In genomic region chr12:19775241-19775640, GRCh38 we compare ENCODE assay signal across 31 cellular contexts.
"Had no signal": no experiment of that assay in that cellular context is flagged by ENCODE, and none has a peak within 500 bp of the region (broad histone marks: within the 10 kb centered on the region; RNA-seq: fewer than 3 reads in every experiment).

No MANE protein-coding gene starts in this region.

- H3K4me3 ChIP-seq: breast epithelium, cardiac muscle cell, colonic mucosa, dorsolateral prefrontal cortex, esophagus muscularis mucosa, gastroesophageal sphincter, heart right ventricle had no signal

- H3K9me3 ChIP-seq: breast epithelium, colonic mucosa, esophagus muscularis mucosa, gastroesophageal sphincter had no signal

- H3K27me3 ChIP-seq: breast epithelium, cardiac muscle cell, colonic mucosa, dorsolateral prefrontal cortex, esophagus muscularis mucosa, gastroesophageal sphincter, heart right ventricle had no signal

- DNase-seq: activated B cell treated with CpG ODN at 0.5 μM for 24 hours; activated CD4-positive, alpha-beta T cell treated with anti-CD3 and anti-CD28 coated beads for 48 hours; activated CD4-positive, alpha-beta T cell treated with anti-CD3 and anti-CD28 coated beads, Interleukin-2, amount 50 U/mL, for 1 hour; activated CD4-positive, alpha-beta T cell treated with anti-CD3 and anti-CD28 coated beads, Interleukin-2, amount 50 U/mL, for 48 hours; activated CD8-positive, alpha-beta memory T cell treated with anti-CD3 and anti-CD28 coated beads for 24 hours; activated CD8-positive, alpha-beta T cell treated with anti-CD3 and anti-CD28 coated beads for 36 hours; activated effector memory CD4-positive, alpha-beta T cell treated with Interleukin-2 at 50 U/mL for 16 hours; activated gamma-delta T cell treated with Interleukin-2 at 50 U/mL for 16 hours; activated naive CD4-positive, alpha-beta T cell treated with anti-CD3 and anti-CD28 coated beads, Interleukin-2, amount 50 U/mL, for 16 hours; activated naive CD4-positive, alpha-beta T cell treated with Interleukin-2 at 50 U/mL for 16 hours; activated T-cell treated with anti-CD3 and anti-CD28 coated beads, Interleukin-2, amount 50 U/mL, for 4 hours; amniotic stem cell; anterior cingulate cortex; central memory CD4-positive, alpha-beta T cell; cerebellar nuclear complex; colonic mucosa; dorsolateral prefrontal cortex; effector memory CD4-positive, alpha-beta T cell; erythroblast; foreskin melanocyte; heart right ventricle; T-helper 1 cell; T-helper 17 cell; T1000; WERI-Rb-1 had no signal

- H3K36me3 ChIP-seq: breast epithelium, cardiac muscle cell, colonic mucosa, esophagus muscularis mucosa, gastroesophageal sphincter, heart right ventricle, WERI-Rb-1 had no signal

- H3K27ac ChIP-seq: breast epithelium, cardiac muscle cell, colonic mucosa, dorsolateral prefrontal cortex, esophagus muscularis mucosa, gastroesophageal sphincter, heart right ventricle, WERI-Rb-1 had no signal

- H3K4me1 ChIP-seq: breast epithelium, colonic mucosa had no signal

- ATAC-seq: activated CD4-positive, CD25-positive, alpha-beta regulatory T cell treated with anti-CD3 and anti-CD28 coated beads, Interleukin-2, amount 50 U/mL, for 24 hours; activated CD8-positive, alpha-beta T cell treated with anti-CD3 and anti-CD28 coated beads for 36 hours; activated T-cell treated with anti-CD3 and anti-CD28 coated beads, Interleukin-2, amount 50 U/mL, for 4 hours; activated T-helper 17 cell treated with anti-CD3 and anti-CD28 coated beads, Interleukin-2, amount 50 U/mL, for 72 hours; gastroesophageal sphincter; heart right ventricle; T-helper 17 cell had no signal
